Comparison of ENCODE assay signal across 1 cellular context in genomic region chr16:67666538-67667433, GRCh38.
TF ChIP-seq lines count a peak whose summit lies in the region.

TSS of gene C16orf86 (plus strand) at chr16:67666814. CDS start at chr16:67666971, 157 bp downstream.
A gene with protein sequence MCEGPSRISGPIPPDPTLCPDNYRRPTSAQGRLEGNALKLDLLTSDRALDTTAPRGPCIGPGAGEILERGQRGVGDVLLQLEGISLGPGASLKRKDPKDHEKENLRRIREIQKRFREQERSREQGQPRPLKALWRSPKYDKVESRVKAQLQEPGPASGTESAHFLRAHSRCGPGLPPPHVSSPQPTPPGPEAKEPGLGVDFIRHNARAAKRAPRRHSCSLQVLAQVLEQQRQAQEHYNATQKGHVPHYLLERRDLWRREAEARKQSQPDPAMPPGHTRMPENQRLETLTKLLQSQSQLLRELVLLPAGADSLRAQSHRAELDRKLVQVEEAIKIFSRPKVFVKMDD (minus strand): TSS chr16:67666750. CDS start chr16:67666442, 308 bp downstream.

TF ChIP-seq in HEK293, 187 proteins besides CTCF, POLR2A, EP300 and RAD21 (continued from another document):
- TF ChIP-seq, protein P1, sequence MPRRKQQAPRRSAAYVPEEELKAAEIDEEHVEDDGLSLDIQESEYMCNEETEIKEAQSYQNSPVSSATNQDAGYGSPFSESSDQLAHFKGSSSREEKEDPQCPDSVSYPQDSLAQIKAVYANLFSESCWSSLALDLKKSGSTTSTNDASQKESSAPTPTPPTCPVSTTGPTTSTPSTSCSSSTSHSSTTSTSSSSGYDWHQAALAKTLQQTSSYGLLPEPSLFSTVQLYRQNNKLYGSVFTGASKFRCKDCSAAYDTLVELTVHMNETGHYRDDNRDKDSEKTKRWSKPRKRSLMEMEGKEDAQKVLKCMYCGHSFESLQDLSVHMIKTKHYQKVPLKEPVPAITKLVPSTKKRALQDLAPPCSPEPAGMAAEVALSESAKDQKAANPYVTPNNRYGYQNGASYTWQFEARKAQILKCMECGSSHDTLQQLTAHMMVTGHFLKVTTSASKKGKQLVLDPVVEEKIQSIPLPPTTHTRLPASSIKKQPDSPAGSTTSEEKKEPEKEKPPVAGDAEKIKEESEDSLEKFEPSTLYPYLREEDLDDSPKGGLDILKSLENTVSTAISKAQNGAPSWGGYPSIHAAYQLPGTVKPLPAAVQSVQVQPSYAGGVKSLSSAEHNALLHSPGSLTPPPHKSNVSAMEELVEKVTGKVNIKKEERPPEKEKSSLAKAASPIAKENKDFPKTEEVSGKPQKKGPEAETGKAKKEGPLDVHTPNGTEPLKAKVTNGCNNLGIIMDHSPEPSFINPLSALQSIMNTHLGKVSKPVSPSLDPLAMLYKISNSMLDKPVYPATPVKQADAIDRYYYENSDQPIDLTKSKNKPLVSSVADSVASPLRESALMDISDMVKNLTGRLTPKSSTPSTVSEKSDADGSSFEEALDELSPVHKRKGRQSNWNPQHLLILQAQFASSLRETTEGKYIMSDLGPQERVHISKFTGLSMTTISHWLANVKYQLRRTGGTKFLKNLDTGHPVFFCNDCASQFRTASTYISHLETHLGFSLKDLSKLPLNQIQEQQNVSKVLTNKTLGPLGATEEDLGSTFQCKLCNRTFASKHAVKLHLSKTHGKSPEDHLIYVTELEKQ (tag by site-specific recombination; IDR thresholded peaks at IDR 0.05; ENCODE audit: borderline replicate concordance) = no peak
